19 cellular contexts compared by ENCODE assay signal in the genomic region with DNA sequence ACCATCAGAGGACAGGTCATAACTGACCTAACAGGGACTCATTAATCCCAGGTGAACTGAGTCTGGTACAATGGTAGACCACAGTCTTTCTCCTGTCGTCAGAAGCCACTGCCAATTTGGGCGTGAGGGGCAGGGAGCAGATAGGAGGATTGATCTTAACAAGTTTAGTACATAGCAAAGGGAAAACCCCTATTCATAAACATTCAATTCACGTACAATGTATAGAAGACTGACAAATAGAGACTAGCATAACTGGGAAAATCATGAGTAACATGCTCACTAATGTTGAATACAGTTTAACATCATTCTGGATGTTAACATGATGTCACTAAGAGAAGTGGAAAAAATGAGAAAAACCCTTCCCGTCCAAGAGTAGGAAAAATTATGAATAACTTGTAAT. TPM values are rescaled to one million over a fixed set of nuclear protein-coding genes. Genes with fewer than 3 reads are reported as not detected.
DNase-seq lines count a peak whose midpoint lies in the region; ATAC-seq and TF ChIP-seq lines count a peak whose summit lies in the region.
"Had no signal": no experiment of that assay in that cellular context is flagged by ENCODE, and none has a peak within 500 bp of the region (broad histone marks: within the 10 kb centered on the region; RNA-seq: fewer than 3 reads in every experiment).

No MANE protein-coding gene starts in this region.

- no peaks in the 10 kb centered on the region for H3F3A ChIP-seq in DOHH2 (ENCODE audit: control insufficient read depth, insufficient read depth)

- intact Hi-C loops in CD14-positive monocyte (cut with micrococcal nuclease), result no loop called here

- H3K4me3 ChIP-seq in DOHH2 (ENCODE audit: low read length), result peak overlapping the region; percentile 8; the same call in 1 of the 2 replicates
- H3K4me3 ChIP-seq: breast epithelium, gastrocnemius medialis, HAP-1, skin epidermis, tibial nerve had no signal

- H3K4me1 ChIP-seq in DOHH2 (ENCODE audit: control insufficient read depth, low read length), result peaks cover 67% of the 10 kb centered on the region
- H3K4me1 ChIP-seq: breast epithelium, gastrocnemius medialis, HAP-1 had no signal

- no peaks in the 10 kb centered on the region for H3K27me3 Mint-ChIP-seq in activated T-cell treated with anti-CD3 and anti-CD28 coated beads, Interleukin-2, amount 50 U/mL, for 4 hours (ENCODE audit: low read depth)
- no peaks in the 10 kb centered on the region for H3K27me3 Mint-ChIP-seq in T-helper 17 cell
- no peaks in the 10 kb centered on the region for H3K27me3 Mint-ChIP-seq in activated naive CD8-positive, alpha-beta T cell treated with anti-CD3 and anti-CD28 coated beads, Interleukin-2, amount 50 U/mL, for 24 hours
- peaks cover 0 to 2% (median 1%) of the 10 kb centered on the region in 3 donors for H3K27me3 Mint-ChIP-seq in CD14-positive monocyte (ENCODE audit: low read depth in 3 of 3)

- peak; percentile 31 to 43 for ATAC-seq in activated T-cell treated with anti-CD3 and anti-CD28 coated beads, Interleukin-2, amount 50 U/mL, for 4 hours
- no peak for ATAC-seq in T-helper 17 cell
- ATAC-seq in activated naive CD8-positive, alpha-beta T cell treated with anti-CD3 and anti-CD28 coated beads, Interleukin-2, amount 50 U/mL, for 24 hours, result peak; percentile 77
- ATAC-seq: gastrocnemius medialis, left ventricle myocardium superior had no signal

- peaks cover 35% of the 10 kb centered on the region for H3K36me3 Mint-ChIP-seq in activated T-cell treated with anti-CD3 and anti-CD28 coated beads, Interleukin-2, amount 50 U/mL, for 4 hours (ENCODE audit: insufficient read depth)
- H3K36me3 Mint-ChIP-seq in T-helper 17 cell (ENCODE audit: low read depth), result peaks cover 2% of the 10 kb centered on the region
- peaks cover 45% of the 10 kb centered on the region for H3K36me3 Mint-ChIP-seq in activated naive CD8-positive, alpha-beta T cell treated with anti-CD3 and anti-CD28 coated beads, Interleukin-2, amount 50 U/mL, for 24 hours (ENCODE audit: low read depth)
- peaks cover 28 to 35% of the 10 kb centered on the region in 2 donors for H3K36me3 Mint-ChIP-seq in CD14-positive monocyte

- no peaks in the 10 kb centered on the region for H3K9me3 ChIP-seq in DOHH2 (ENCODE audit: control insufficient read depth, insufficient read depth, low read length)
- H3K9me3 ChIP-seq in T-helper 17 cell (ENCODE audit: control insufficient read depth, low read length, poor library complexity, severe bottlenecking), result no peaks in the 10 kb centered on the region
- H3K9me3 ChIP-seq: breast epithelium, gastrocnemius medialis, HAP-1, tibial nerve had no signal

- H3K4me3 Mint-ChIP-seq in activated T-cell treated with anti-CD3 and anti-CD28 coated beads, Interleukin-2, amount 50 U/mL, for 4 hours, result no peak overlapping the region
- no peak overlapping the region for H3K4me3 Mint-ChIP-seq in T-helper 17 cell
- H3K4me3 Mint-ChIP-seq in activated naive CD8-positive, alpha-beta T cell treated with anti-CD3 and anti-CD28 coated beads, Interleukin-2, amount 50 U/mL, for 24 hours, result no peak overlapping the region
- H3K4me3 Mint-ChIP-seq in CD14-positive monocyte, result no peak overlapping the region

- peaks cover 76% of the 10 kb centered on the region for H3K36me3 ChIP-seq in DOHH2 (ENCODE audit: control insufficient read depth, low read length)
- H3K36me3 ChIP-seq: breast epithelium, gastrocnemius medialis had no signal

- peak overlapping the region; percentile 34 for H3K27ac Mint-ChIP-seq in T-helper 17 cell
- peak overlapping the region; percentile 62 for H3K27ac Mint-ChIP-seq in activated naive CD8-positive, alpha-beta T cell treated with anti-CD3 and anti-CD28 coated beads, Interleukin-2, amount 50 U/mL, for 24 hours
- H3K27ac Mint-ChIP-seq in CD14-positive monocyte, result peak overlapping the region in 2 of 7 donors; percentile 14 to 29

- H3K27ac ChIP-seq in DOHH2 (ENCODE audit: low read depth, low read length), result peak overlapping the region; percentile 39
- H3K27ac ChIP-seq: breast epithelium, gastrocnemius medialis, skin epidermis, tibial nerve had no signal

- DNase-seq in activated T-cell treated with anti-CD3 and anti-CD28 coated beads, Interleukin-2, amount 50 U/mL, for 4 hours, result no peak
- DNase-seq in activated T-cell treated with anti-CD3 and anti-CD28 coated beads, Interleukin-2, amount 50 U/mL, for 1 hour, result no peak
- DNase-seq in T-helper 17 cell, result no peak
- DNase-seq in activated naive CD8-positive, alpha-beta T cell treated with anti-CD3 and anti-CD28 coated beads, Interleukin-2, amount 50 U/mL, for 24 hours, result peak; percentile 12
- DNase-seq in CD14-positive monocyte (ENCODE audit: low spot score), result no peak
- DNase-seq in NCI-H1930 (lab: John Stamatoyannopoulos, UW), result no peak
- DNase-seq: activated effector memory CD4-positive, alpha-beta T cell treated with anti-CD3 and anti-CD28 coated beads, Interleukin-2, amount 50 U/mL, for 16 hours; anterior cingulate cortex; gastrocnemius medialis; kidney; left ventricle myocardium superior; NCI-H1048; NCI-H1694; NCI-H510A had no signal

- no peaks in the 10 kb centered on the region for H3K9me3 Mint-ChIP-seq in activated T-cell treated with anti-CD3 and anti-CD28 coated beads, Interleukin-2, amount 50 U/mL, for 4 hours
- no peaks in the 10 kb centered on the region for H3K9me3 Mint-ChIP-seq in activated naive CD8-positive, alpha-beta T cell treated with anti-CD3 and anti-CD28 coated beads, Interleukin-2, amount 50 U/mL, for 24 hours
- no peaks in the 10 kb centered on the region for H3K9me3 Mint-ChIP-seq in CD14-positive monocyte

- H3K9me2 ChIP-seq in DOHH2 (replicated peaks; ENCODE audit: control insufficient read depth, low read length), result no peaks in the 10 kb centered on the region

- no peaks in the 10 kb centered on the region for H3K27me3 ChIP-seq in DOHH2 (ENCODE audit: control insufficient read depth, low read length)
- H3K27me3 ChIP-seq: breast epithelium, gastrocnemius medialis, tibial nerve had no signal

- H3K79me2 ChIP-seq in DOHH2 (ENCODE audit: control insufficient read depth, low read length), result peaks cover 98% of the 10 kb centered on the region

- peak overlapping the region; percentile 51 for H3K4me2 ChIP-seq in DOHH2 (ENCODE audit: low read length)

- TF ChIP-seq CTCF in DOHH2 (IDR thresholded peaks at IDR 0.05; ENCODE audit: low read depth, low read length, poor library complexity, severe bottlenecking) (no peak), CD14-positive monocyte (IDR thresholded peaks at IDR 0.05) (no peak)

- peaks cover 33% of the 10 kb centered on the region for H4K20me1 ChIP-seq in DOHH2 (ENCODE audit: control insufficient read depth, insufficient read depth, low read depth, low read length)

- peaks cover 39% of the 10 kb centered on the region for H3K4me1 Mint-ChIP-seq in activated T-cell treated with anti-CD3 and anti-CD28 coated beads, Interleukin-2, amount 50 U/mL, for 4 hours (ENCODE audit: low read depth)
- H3K4me1 Mint-ChIP-seq in T-helper 17 cell (peaks cover 31% of the 10 kb centered on the region), CD14-positive monocyte (no peaks in the 10 kb centered on the region)
- peaks cover 53% of the 10 kb centered on the region for H3K4me1 Mint-ChIP-seq in activated naive CD8-positive, alpha-beta T cell treated with anti-CD3 and anti-CD28 coated beads, Interleukin-2, amount 50 U/mL, for 24 hours

RNA-seq across cellular contexts. Expression of a gene that starts 54.1 kb away (rescaled TPM):
- total RNA-seq in activated T-cell treated with anti-CD3 and anti-CD28 coated beads, Interleukin-2, amount 50 U/mL, for 4 hours, result 100 to 1,000 TPM; 173 to 216 (median 180) TPM
- 10 to 100 TPM; 15.5 to 28.3 TPM for total RNA-seq in T-helper 17 cell
- polyA plus RNA-seq in CD14-positive monocyte, result under 1 TPM; 0.89 to 0.92 TPM

Comparison
In these comparisons a context has a peak if more than half of its experiments do, and no peak if none do; other contexts are left out.
1. RNA of a gene that starts 54.1 kb away (total RNA-seq): 173 to 216 TPM in activated T-cell treated with anti-CD3 and anti-CD28 coated beads, Interleukin-2, amount 50 U/mL, for 4 hours; 15.5 to 28.3 TPM in T-helper 17 cell; every median in the first group is over 4 times any median in the second.